1 cellular context compared by ENCODE assay signal in the genomic region with DNA sequence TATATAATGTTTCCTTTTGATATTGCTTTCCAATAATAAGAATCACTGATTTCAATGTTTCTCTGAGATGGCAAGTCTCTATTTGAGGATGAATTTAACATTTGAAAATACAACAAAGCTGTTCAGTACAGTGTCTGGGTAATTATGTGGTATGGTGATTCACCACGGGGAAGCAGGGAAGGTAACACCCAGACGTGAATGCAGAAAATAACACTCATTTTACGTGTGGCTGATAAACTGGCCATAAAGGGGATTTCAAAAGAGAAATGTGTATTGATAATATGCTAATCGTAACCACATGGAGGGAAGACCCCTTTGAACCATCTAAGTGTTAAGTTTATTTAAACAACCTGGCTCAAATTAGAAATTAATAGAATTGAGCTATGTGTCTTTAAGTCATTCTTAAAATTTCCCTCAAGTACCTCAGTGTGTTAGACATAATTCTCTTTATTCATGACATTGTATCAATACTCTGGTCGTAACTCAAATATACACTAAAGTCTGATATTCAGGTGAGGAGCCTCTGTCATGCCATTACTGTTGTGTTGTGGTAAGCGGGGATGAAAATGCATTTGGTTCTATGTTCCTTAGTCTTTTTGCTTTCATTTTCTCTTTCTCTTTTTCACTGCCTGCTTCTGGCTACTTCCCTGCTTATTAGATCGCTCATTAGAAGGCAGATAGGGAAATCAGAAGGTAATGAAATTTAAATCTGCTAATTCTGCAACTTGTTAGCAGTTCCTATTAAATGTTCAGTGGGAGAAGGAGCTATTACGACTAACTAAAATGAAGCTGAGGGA.
TF ChIP-seq lines count a peak whose summit lies in the region.

No MANE protein-coding gene starts in this region.

TF ChIP-seq in GM12878, 131 proteins besides CTCF, POLR2A, EP300 and RAD21 (continued from another document):
- TF ChIP-seq, protein P1, sequence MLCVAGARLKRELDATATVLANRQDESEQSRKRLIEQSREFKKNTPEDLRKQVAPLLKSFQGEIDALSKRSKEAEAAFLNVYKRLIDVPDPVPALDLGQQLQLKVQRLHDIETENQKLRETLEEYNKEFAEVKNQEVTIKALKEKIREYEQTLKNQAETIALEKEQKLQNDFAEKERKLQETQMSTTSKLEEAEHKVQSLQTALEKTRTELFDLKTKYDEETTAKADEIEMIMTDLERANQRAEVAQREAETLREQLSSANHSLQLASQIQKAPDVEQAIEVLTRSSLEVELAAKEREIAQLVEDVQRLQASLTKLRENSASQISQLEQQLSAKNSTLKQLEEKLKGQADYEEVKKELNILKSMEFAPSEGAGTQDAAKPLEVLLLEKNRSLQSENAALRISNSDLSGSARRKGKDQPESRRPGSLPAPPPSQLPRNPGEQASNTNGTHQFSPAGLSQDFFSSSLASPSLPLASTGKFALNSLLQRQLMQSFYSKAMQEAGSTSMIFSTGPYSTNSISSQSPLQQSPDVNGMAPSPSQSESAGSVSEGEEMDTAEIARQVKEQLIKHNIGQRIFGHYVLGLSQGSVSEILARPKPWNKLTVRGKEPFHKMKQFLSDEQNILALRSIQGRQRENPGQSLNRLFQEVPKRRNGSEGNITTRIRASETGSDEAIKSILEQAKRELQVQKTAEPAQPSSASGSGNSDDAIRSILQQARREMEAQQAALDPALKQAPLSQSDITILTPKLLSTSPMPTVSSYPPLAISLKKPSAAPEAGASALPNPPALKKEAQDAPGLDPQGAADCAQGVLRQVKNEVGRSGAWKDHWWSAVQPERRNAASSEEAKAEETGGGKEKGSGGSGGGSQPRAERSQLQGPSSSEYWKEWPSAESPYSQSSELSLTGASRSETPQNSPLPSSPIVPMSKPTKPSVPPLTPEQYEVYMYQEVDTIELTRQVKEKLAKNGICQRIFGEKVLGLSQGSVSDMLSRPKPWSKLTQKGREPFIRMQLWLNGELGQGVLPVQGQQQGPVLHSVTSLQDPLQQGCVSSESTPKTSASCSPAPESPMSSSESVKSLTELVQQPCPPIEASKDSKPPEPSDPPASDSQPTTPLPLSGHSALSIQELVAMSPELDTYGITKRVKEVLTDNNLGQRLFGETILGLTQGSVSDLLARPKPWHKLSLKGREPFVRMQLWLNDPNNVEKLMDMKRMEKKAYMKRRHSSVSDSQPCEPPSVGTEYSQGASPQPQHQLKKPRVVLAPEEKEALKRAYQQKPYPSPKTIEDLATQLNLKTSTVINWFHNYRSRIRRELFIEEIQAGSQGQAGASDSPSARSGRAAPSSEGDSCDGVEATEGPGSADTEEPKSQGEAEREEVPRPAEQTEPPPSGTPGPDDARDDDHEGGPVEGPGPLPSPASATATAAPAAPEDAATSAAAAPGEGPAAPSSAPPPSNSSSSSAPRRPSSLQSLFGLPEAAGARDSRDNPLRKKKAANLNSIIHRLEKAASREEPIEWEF (IDR thresholded peaks at IDR 0.05; ENCODE audit: insufficient replicate concordance, low read depth, low read length): peak; percentile 91
- TF ChIP-seq IKZF1 (conservative IDR thresholded peaks at IDR 0.05): peak; percentile 53; the same call in 1 of the 2 replicates
- no peak for TF ChIP-seq HDAC6 (IDR thresholded peaks at IDR 0.05; ENCODE audit: unreplicated experiment)
- TF ChIP-seq CEBPB (IDR thresholded peaks at IDR 0.05; ENCODE audit: borderline replicate concordance in 1 of 2, low read depth in 2 of 2, low read length in 2 of 2): no peak
- TF ChIP-seq POU2F2 (IDR thresholded peaks at IDR 0.05; ENCODE audit: borderline replicate concordance, low read depth, low read length): peak; percentile 21; the same call in 1 of the 3 replicates
- TF ChIP-seq, protein P2, sequence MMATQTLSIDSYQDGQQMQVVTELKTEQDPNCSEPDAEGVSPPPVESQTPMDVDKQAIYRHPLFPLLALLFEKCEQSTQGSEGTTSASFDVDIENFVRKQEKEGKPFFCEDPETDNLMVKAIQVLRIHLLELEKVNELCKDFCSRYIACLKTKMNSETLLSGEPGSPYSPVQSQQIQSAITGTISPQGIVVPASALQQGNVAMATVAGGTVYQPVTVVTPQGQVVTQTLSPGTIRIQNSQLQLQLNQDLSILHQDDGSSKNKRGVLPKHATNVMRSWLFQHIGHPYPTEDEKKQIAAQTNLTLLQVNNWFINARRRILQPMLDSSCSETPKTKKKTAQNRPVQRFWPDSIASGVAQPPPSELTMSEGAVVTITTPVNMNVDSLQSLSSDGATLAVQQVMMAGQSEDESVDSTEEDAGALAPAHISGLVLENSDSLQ (IDR thresholded peaks at IDR 0.05): no peak
- peak; percentile 87 for TF ChIP-seq MTA2 (IDR thresholded peaks at IDR 0.05; ENCODE audit: low read depth)
- TF ChIP-seq TARDBP (IDR thresholded peaks at IDR 0.05; ENCODE audit: borderline replicate concordance): no peak
- no peak for TF ChIP-seq NFIC (IDR thresholded peaks at IDR 0.05; ENCODE audit: low read depth, low read length)
- TF ChIP-seq SMAD5 (IDR thresholded peaks at IDR 0.05; ENCODE audit: low read depth): no peak
- TF ChIP-seq ATF7 (IDR thresholded peaks at IDR 0.05; ENCODE audit: low read depth): peak; percentile 49; the same call in 1 of the 2 replicates
TF ChIP-seq in GM12878: peak in this region for 15.
